9 cellular contexts compared by ENCODE assay signal in genomic region chr4:173288698-173289350, GRCh38. TPM values are rescaled to one million over a fixed set of nuclear protein-coding genes. Genes with fewer than 3 reads are reported as not detected.
DNase-seq lines count a peak whose midpoint lies in the region; ATAC-seq and TF ChIP-seq lines count a peak whose summit lies in the region.
"Had no signal": no experiment of that assay in that cellular context is flagged by ENCODE, and none has a peak within 500 bp of the region (broad histone marks: within the 10 kb centered on the region; RNA-seq: fewer than 3 reads in every experiment).

No MANE protein-coding gene starts in this region.

- ATAC-seq in GM18873 (IDR thresholded peaks at IDR 0.05; ENCODE audit: low FRiP score, unreplicated experiment), result peak; percentile 52
- peak; percentile 49 for ATAC-seq in HG03571 (IDR thresholded peaks at IDR 0.05; ENCODE audit: unreplicated experiment)
- ATAC-seq in effector memory CD8-positive, alpha-beta T cell (replicated peaks), result no peak
- no peak for ATAC-seq in GM21786 (IDR thresholded peaks at IDR 0.05; ENCODE audit: unreplicated experiment)

- TF ChIP-seq CTCF in chondrocyte (IDR thresholded peaks at IDR 0.05), result no peak

- H3K27me3 Mint-ChIP-seq in effector memory CD8-positive, alpha-beta T cell, result no peaks in the 10 kb centered on the region
- no peaks in the 10 kb centered on the region for H3K27me3 Mint-ChIP-seq in chondrocyte (ENCODE audit: low read depth)

- peaks cover 9 to 11% of the 10 kb centered on the region in 2 donors for H3K4me1 Mint-ChIP-seq in effector memory CD8-positive, alpha-beta T cell (ENCODE audit: low read depth in 2 of 2)
- H3K4me1 Mint-ChIP-seq in chondrocyte (ENCODE audit: low read depth), result no peaks in the 10 kb centered on the region

- DNase-seq in effector memory CD8-positive, alpha-beta T cell, result no peak
- DNase-seq in MV-4-11 (lab: John Stamatoyannopoulos, UW), result no peak
- no peak for DNase-seq in H4 (ENCODE audit: low spot score)
- DNase-seq in chondrocyte (ENCODE audit: low spot score), result no peak

- H3K9me3 Mint-ChIP-seq in effector memory CD8-positive, alpha-beta T cell, result no peaks in the 10 kb centered on the region
- H3K9me3 Mint-ChIP-seq in chondrocyte (ENCODE audit: low read depth), result peaks cover 10% of the 10 kb centered on the region

- H3K27ac Mint-ChIP-seq in effector memory CD8-positive, alpha-beta T cell, result peak overlapping the region in 1 of 2 donors; percentile 63
- H3K27ac Mint-ChIP-seq in chondrocyte (ENCODE audit: unreplicated experiment), result no peak overlapping the region

- peak overlapping the region; percentile 10 to 31 for H3K4me3 Mint-ChIP-seq in effector memory CD8-positive, alpha-beta T cell
- H3K4me3 Mint-ChIP-seq in chondrocyte (ENCODE audit: unreplicated experiment), result no peak overlapping the region

- H3K4me3 ChIP-seq in ACC112 (ENCODE audit: low read depth, low read length), result 0 out of 2 replicates have a peak overlapping the region, but pooled peaks have one; percentile 19
- H3K4me3 ChIP-seq: skin epidermis had no signal

- H2AFZ ChIP-seq in ACC112 (ENCODE audit: low read length, unreplicated experiment), result no peak overlapping the region

- no peaks in the 10 kb centered on the region for H3K79me2 ChIP-seq in ACC112 (ENCODE audit: control insufficient read depth, insufficient read depth, low read length, unreplicated experiment)

- no peaks in the 10 kb centered on the region; the same call in 1 of the 2 replicates for H3K36me3 ChIP-seq in ACC112 (ENCODE audit: insufficient read depth, low read length)

- no peak overlapping the region for H3K27ac ChIP-seq in ACC112 (ENCODE audit: low read depth, low read length)
- H3K27ac ChIP-seq: skin epidermis had no signal

- no peaks in the 10 kb centered on the region for H3K27me3 ChIP-seq in ACC112 (ENCODE audit: insufficient read depth, low read length)

- no peaks in the 10 kb centered on the region for H3K36me3 Mint-ChIP-seq in effector memory CD8-positive, alpha-beta T cell (ENCODE audit: insufficient read depth)
- peaks cover 6% of the 10 kb centered on the region for H3K36me3 Mint-ChIP-seq in chondrocyte (ENCODE audit: low read depth)

- H3K4me1 ChIP-seq in ACC112 (ENCODE audit: control insufficient read depth, insufficient read depth, low read length, unreplicated experiment), result no peaks in the 10 kb centered on the region

RNA-seq across cellular contexts. Expression of gene HMGB2, which starts 45.3 kb away (rescaled TPM):
- total RNA-seq in H4 (2014; rRNA removed; shearing (Covaris generic)), result 153 and 219 TPM in 2 replicates
- total RNA-seq in chondrocyte, result 24.0 to 31.0 TPM (median 27.7 TPM) in 3 replicates

Comparison
In these comparisons a context has a peak if more than half of its experiments do, and no peak if none do; other contexts are left out.
1. ATAC-seq: peak in GM18873 (single experiment) and HG03571 (single experiment); none in effector memory CD8-positive, alpha-beta T cell (single experiment) and GM21786 (single experiment).